In genomic region chr7:95608344-95609173, GRCh38 we compare ENCODE assay signal across 1 cellular context.
A peak's percentile ranks its signal among the peaks of the same experiment; 100 is the strongest.
TF ChIP-seq lines count a peak whose summit lies in the region.

No MANE protein-coding gene starts in this region.

TF ChIP-seq in HepG2, 621 proteins besides CTCF, POLR2A, EP300 and RAD21 (continued from another document and continues in another):
- no peak for TF ChIP-seq ZNF547 (CRISPR knock-in tag; IDR thresholded peaks at IDR 0.05)
- TF ChIP-seq HNF4G (IDR thresholded peaks at IDR 0.05; ENCODE audit: borderline replicate concordance, low read depth, low read length) = peak; percentile 63; the same call in 1 of the 2 replicates
- TF ChIP-seq HNF4G (CRISPR knock-in tag; IDR thresholded peaks at IDR 0.05; ENCODE audit: borderline replicate concordance, low read depth) = no peak
- TF ChIP-seq NCOA2 (CRISPR knock-in tag; IDR thresholded peaks at IDR 0.05) = peak; percentile 87
- peak; percentile 66; the same call in 1 of the 2 replicates for TF ChIP-seq NCOR1 (IDR thresholded peaks at IDR 0.05; ENCODE audit: borderline replicate concordance, low read length)
- TF ChIP-seq, protein P1, sequence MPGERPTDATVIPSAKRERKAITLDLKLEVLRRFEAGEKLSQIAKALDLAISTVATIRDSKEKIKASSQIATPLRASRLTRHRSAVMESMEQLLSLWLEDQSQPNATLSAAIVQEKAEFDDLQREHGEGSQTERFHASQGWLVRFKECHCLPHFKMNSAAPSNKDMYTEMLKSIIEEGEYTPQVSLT (CRISPR knock-in tag; IDR thresholded peaks at IDR 0.05; ENCODE audit: borderline replicate concordance, low read depth) = no peak
- TF ChIP-seq KMT2A (CRISPR knock-in tag; IDR thresholded peaks at IDR 0.05) = 0 out of 2 replicates have a peak, but pooled peaks have one; percentile 36
- TF ChIP-seq, protein P2, sequence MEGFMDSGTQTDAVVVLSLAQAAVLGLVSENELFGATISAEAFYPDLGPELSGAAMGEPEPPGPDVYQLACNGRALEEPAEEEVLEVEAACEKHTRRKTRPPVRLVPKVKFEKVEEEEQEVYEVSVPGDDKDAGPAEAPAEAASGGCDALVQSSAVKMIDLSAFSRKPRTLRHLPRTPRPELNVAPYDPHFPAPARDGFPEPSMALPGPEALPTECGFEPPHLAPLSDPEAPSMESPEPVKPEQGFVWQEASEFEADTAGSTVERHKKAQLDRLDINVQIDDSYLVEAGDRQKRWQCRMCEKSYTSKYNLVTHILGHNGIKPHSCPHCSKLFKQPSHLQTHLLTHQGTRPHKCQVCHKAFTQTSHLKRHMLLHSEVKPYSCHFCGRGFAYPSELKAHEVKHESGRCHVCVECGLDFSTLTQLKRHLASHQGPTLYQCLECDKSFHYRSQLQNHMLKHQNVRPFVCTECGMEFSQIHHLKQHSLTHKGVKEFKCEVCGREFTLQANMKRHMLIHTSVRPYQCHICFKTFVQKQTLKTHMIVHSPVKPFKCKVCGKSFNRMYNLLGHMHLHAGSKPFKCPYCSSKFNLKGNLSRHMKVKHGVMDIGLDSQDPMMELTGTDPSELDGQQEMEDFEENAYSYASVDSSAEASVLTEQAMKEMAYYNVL (CRISPR knock-in tag; IDR thresholded peaks at IDR 0.05; ENCODE audit: borderline replicate concordance) = peak; percentile 58; the same call in 1 of the 2 replicates
- peak; percentile 60; the same call in 1 of the 2 replicates for TF ChIP-seq KDM2A (CRISPR knock-in tag; IDR thresholded peaks at IDR 0.05; ENCODE audit: borderline replicate concordance, low read depth)
- no peak for TF ChIP-seq ARNTL (CRISPR knock-in tag; IDR thresholded peaks at IDR 0.05)
- peak; percentile 10 for TF ChIP-seq U2AF1 (optimal IDR thresholded peaks at IDR 0.05; ENCODE audit: low read depth, low read length)
- TF ChIP-seq SOX5 (CRISPR knock-in tag; IDR thresholded peaks at IDR 0.05; ENCODE audit: borderline replicate concordance) = peak; percentile 83
- peak; percentile 76; the same call in 1 of the 2 replicates for TF ChIP-seq ZNF788 (CRISPR knock-in tag; IDR thresholded peaks at IDR 0.05; ENCODE audit: borderline replicate concordance)
- no peak for TF ChIP-seq HDAC1 (CRISPR knock-in tag; IDR thresholded peaks at IDR 0.05)
- TF ChIP-seq GABPB1 (CRISPR knock-in tag; IDR thresholded peaks at IDR 0.05) = 0 out of 2 replicates have a peak, but pooled peaks have one; percentile 42
- peak; percentile 68; the same call in 1 of the 2 replicates for TF ChIP-seq MEIS2 (CRISPR knock-in tag; IDR thresholded peaks at IDR 0.05)
- peak; percentile 44; the same call in 1 of the 2 replicates for TF ChIP-seq HIVEP1 (CRISPR knock-in tag; IDR thresholded peaks at IDR 0.05)
- TF ChIP-seq, protein P3, sequence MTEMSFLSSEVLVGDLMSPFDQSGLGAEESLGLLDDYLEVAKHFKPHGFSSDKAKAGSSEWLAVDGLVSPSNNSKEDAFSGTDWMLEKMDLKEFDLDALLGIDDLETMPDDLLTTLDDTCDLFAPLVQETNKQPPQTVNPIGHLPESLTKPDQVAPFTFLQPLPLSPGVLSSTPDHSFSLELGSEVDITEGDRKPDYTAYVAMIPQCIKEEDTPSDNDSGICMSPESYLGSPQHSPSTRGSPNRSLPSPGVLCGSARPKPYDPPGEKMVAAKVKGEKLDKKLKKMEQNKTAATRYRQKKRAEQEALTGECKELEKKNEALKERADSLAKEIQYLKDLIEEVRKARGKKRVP (CRISPR knock-in tag; IDR thresholded peaks at IDR 0.05) = no peak
- no peak for TF ChIP-seq SSRP1 (CRISPR knock-in tag; IDR thresholded peaks at IDR 0.05)
- TF ChIP-seq RNF2 (conservative IDR thresholded peaks at IDR 0.05; ENCODE audit: low read depth) = peak; percentile 60; the same call in 1 of the 2 replicates
- TF ChIP-seq ZNF766 (CRISPR knock-in tag; IDR thresholded peaks at IDR 0.05; ENCODE audit: borderline replicate concordance) = no peak
- TF ChIP-seq ERF (CRISPR knock-in tag; IDR thresholded peaks at IDR 0.05) = peak; percentile 89
- no peak for TF ChIP-seq ZNF850 (CRISPR knock-in tag; conservative IDR thresholded peaks at IDR 0.05)
- TF ChIP-seq, protein P4, sequence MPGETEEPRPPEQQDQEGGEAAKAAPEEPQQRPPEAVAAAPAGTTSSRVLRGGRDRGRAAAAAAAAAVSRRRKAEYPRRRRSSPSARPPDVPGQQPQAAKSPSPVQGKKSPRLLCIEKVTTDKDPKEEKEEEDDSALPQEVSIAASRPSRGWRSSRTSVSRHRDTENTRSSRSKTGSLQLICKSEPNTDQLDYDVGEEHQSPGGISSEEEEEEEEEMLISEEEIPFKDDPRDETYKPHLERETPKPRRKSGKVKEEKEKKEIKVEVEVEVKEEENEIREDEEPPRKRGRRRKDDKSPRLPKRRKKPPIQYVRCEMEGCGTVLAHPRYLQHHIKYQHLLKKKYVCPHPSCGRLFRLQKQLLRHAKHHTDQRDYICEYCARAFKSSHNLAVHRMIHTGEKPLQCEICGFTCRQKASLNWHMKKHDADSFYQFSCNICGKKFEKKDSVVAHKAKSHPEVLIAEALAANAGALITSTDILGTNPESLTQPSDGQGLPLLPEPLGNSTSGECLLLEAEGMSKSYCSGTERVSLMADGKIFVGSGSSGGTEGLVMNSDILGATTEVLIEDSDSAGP (CRISPR knock-in tag; IDR thresholded peaks at IDR 0.05; ENCODE audit: borderline replicate concordance) = 0 out of 2 replicates have a peak, but pooled peaks have one; percentile 26
- TF ChIP-seq, protein P5, sequence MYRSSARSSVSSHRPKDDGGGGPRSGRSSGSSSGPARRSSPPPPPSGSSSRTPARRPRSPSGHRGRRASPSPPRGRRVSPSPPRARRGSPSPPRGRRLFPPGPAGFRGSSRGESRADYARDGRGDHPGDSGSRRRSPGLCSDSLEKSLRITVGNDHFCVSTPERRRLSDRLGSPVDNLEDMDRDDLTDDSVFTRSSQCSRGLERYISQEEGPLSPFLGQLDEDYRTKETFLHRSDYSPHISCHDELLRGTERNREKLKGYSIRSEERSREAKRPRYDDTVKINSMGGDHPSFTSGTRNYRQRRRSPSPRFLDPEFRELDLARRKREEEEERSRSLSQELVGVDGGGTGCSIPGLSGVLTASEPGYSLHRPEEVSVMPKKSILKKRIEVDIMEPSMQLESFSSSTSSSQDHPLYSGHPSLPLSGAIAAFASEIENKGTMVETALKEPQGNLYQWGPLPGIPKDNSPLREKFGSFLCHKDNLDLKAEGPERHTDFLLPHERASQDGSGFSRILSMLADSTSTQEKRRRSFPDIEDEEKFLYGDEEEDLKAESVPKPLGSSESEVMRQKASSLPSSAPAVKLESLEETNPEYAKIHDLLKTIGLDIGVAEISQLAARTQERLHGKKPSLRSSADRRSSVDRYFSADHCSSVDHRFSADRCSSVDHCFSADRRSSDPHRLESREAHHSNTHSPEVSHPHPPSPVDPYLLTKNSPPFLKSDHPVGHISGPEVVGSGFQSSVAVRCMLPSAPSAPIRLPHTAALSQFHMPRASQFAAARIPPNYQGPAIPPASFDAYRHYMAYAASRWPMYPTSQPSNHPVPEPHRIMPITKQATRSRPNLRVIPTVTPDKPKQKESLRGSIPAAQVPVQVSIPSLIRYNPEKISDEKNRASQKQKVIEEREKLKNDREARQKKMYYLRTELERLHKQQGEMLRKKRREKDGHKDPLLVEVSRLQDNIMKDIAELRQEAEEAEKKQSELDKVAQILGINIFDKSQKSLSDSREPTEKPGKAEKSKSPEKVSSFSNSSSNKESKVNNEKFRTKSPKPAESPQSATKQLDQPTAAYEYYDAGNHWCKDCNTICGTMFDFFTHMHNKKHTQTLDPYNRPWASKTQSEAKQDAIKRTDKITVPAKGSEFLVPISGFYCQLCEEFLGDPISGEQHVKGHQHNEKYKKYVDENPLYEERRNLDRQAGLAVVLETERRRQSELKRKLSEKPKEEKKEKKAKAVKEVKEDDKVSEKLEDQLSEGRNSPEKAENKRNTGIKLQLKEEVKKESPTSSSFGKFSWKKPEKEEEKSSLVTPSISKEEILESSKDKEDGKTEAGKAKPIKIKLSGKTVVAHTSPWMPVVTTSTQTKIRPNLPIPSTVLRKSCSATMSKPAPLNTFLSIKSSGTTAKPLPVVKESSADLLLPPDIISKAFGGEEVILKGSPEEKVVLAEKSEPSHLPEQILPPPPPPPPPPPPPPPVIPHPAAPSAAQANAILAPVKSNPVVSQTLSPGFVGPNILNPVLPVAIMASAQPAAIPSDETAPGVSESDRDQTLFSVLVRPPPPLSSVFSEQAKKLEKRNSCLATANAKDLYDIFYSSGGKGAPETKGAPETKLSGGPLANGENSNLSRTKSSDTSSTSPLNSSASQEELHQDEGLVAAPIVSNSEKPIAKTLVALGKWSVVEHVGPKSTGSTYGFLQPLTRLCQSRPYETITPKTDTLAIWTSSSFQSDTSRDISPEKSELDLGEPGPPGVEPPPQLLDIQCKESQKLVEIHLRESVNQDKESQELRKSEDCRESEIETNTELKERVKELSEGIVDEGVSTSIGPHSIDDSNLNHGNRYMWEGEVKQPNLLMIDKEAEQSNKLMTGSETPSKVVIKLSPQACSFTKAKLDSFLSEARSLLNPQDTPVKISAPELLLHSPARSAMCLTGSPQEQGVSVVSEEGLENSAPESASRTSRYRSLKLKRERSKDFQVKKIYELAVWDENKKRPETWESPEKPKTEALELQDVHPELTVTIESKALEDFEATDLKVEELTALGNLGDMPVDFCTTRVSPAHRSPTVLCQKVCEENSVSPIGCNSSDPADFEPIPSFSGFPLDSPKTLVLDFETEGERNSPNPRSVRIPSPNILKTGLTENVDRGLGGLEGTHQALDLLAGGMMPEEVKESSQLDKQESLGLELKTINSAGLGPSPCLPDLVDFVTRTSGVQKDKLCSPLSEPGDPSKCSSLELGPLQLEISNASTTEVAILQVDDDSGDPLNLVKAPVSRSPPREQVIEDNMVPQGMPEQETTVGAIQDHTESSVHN (CRISPR knock-in tag; IDR thresholded peaks at IDR 0.05) = no peak
- peak; percentile 80 for TF ChIP-seq REPIN1 (CRISPR knock-in tag; IDR thresholded peaks at IDR 0.05; ENCODE audit: borderline replicate concordance, low read depth)
- TF ChIP-seq ETV5 (CRISPR knock-in tag; IDR thresholded peaks at IDR 0.05; ENCODE audit: borderline replicate concordance) = peak; percentile 85; the same call in 1 of the 2 replicates
- peak; percentile 37 for TF ChIP-seq ZNF18 (CRISPR knock-in tag; IDR thresholded peaks at IDR 0.05; ENCODE audit: insufficient replicate concordance)
- peak in 1 of 2 experiments; percentile 71; a peak in 1 of 4 replicates for TF ChIP-seq KLF16 (CRISPR knock-in tag; IDR thresholded peaks at IDR 0.05)
- peak; percentile 88 for TF ChIP-seq ELF3 (CRISPR knock-in tag; IDR thresholded peaks at IDR 0.05)
- TF ChIP-seq, protein P6, sequence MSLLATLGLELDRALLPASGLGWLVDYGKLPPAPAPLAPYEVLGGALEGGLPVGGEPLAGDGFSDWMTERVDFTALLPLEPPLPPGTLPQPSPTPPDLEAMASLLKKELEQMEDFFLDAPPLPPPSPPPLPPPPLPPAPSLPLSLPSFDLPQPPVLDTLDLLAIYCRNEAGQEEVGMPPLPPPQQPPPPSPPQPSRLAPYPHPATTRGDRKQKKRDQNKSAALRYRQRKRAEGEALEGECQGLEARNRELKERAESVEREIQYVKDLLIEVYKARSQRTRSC (CRISPR knock-in tag; IDR thresholded peaks at IDR 0.05; ENCODE audit: low read depth) = no peak
- TF ChIP-seq ZNF572 (CRISPR knock-in tag; IDR thresholded peaks at IDR 0.05) = no peak
- peak; percentile 21; the same call in 1 of the 2 replicates for TF ChIP-seq ARID4A (CRISPR knock-in tag; IDR thresholded peaks at IDR 0.05; ENCODE audit: borderline replicate concordance)
- peak; percentile 86 for TF ChIP-seq XRCC5 (optimal IDR thresholded peaks at IDR 0.05; ENCODE audit: low read length)
- no peak for TF ChIP-seq RBFOX2 (IDR thresholded peaks at IDR 0.05; ENCODE audit: low read depth, low read length)
- TF ChIP-seq NR2F2 (IDR thresholded peaks at IDR 0.05; ENCODE audit: borderline replicate concordance, low read depth) = peak; percentile 72; the same call in 1 of the 2 replicates
- TF ChIP-seq DNMT1 (CRISPR knock-in tag; IDR thresholded peaks at IDR 0.05) = no peak
- peak; percentile 56; the same call in 1 of the 2 replicates for TF ChIP-seq ZSCAN9 (CRISPR knock-in tag; IDR thresholded peaks at IDR 0.05; ENCODE audit: borderline replicate concordance)
